8 cellular contexts compared by ENCODE assay signal in the genomic region with DNA sequence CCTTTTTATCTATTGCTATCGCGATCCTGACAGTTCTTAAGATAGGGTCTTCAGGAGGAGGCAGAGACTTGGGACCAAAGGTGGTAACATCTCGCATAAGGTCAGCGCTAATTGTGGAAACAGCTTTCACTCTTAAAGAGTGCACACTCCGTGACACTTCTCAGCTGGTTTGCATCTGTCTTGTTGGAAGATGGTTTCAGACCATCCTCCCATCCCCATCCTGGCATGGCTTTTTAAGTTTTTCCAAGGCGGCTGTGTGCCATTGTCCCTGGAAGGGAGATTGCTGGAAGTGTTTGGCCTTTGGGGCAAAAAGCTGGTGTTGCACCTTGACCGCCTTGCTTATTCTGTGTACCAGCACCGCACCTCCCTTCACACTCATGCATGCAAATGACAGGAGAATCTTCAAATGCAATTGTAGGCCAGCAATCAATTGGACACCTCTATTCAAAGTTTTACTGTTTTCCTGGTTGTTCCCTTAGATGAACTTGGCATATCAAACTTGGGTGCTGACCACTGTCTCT. TPM values are rescaled to one million over a fixed set of nuclear protein-coding genes. Genes with fewer than 3 reads are reported as not detected.
DNase-seq lines count a peak whose midpoint lies in the region; ATAC-seq and TF ChIP-seq lines count a peak whose summit lies in the region.

No MANE protein-coding gene starts in this region.

- TF ChIP-seq POLR2A in prostate gland (IDR thresholded peaks at IDR 0.05) (no peak), GM18505 (IDR thresholded peaks at IDR 0.05; ENCODE audit: borderline replicate concordance, extremely low read depth, insufficient read depth, insufficient read length) (no peak)

- H3K9ac ChIP-seq in ES-I3 (ENCODE audit: low read depth, low read length): peak overlapping the region; percentile 79; the same call in 1 of the 2 replicates
- peak overlapping the region; percentile 65 for H3K9ac ChIP-seq in fibroblast of lung (ENCODE audit: insufficient read depth, low read length)

- H3K27ac ChIP-seq in fibroblast of lung (ENCODE audit: insufficient read depth, low read length) (no peak overlapping the region), prostate gland (peak overlapping the region; percentile 75 to 89)

- TF ChIP-seq CTCF in fibroblast of lung (conservative IDR thresholded peaks at IDR 0.05 in 1 of 2, IDR thresholded peaks at IDR 0.05 in 1 of 2; ENCODE audit: low read depth in 1 of 2, low read length in 2 of 2): no peak
- peak in 1 of 4 experiments; percentile 8 for TF ChIP-seq CTCF in prostate gland (IDR thresholded peaks at IDR 0.05)

- H3K36me3 ChIP-seq in ES-I3 (ENCODE audit: insufficient read depth, low read length) (no peaks in the 10 kb centered on the region), fibroblast of lung (ENCODE audit: control insufficient read depth, insufficient read depth, low read length) (no peaks in the 10 kb centered on the region), prostate gland (no peaks in the 10 kb centered on the region)

- H3K4me3 ChIP-seq in fibroblast of lung (replicated peaks in 1 of 4; ENCODE audit: control extremely low read depth in 1 of 4, insufficient read depth in 1 of 4, low read depth in 3 of 4, low read length in 4 of 4): peak overlapping the region; percentile 70 to 82 (median 77)
- peak overlapping the region; percentile 86 to 96 for H3K4me3 ChIP-seq in prostate gland

- DNase-seq in RPMI7951 (ENCODE audit: low read depth): peak; percentile 3
- peak in 1 of 2 donors; percentile 12 for DNase-seq in fibroblast of lung (ENCODE audit: low read depth in 2 of 2)
- DNase-seq in prostate gland (ENCODE audit: low spot score): no peak
- no peak for DNase-seq in NCI-H1105 (lab: John Stamatoyannopoulos, UW)
- no peak for DNase-seq in effector CD4-positive, alpha-beta T cell

- no peaks in the 10 kb centered on the region; the same call in 1 of the 2 replicates for H3K9me3 ChIP-seq in ES-I3 (ENCODE audit: control insufficient read depth, insufficient read depth, low read length)
- H3K9me3 ChIP-seq in fibroblast of lung (ENCODE audit: control insufficient read depth, insufficient read depth, low read depth, low read length): no peaks in the 10 kb centered on the region
- no peaks in the 10 kb centered on the region for H3K9me3 ChIP-seq in prostate gland

- H3K27me3 ChIP-seq in fibroblast of lung (ENCODE audit: control insufficient read depth, insufficient read depth, low read length) (no peaks in the 10 kb centered on the region), prostate gland (replicated peaks; ENCODE audit: insufficient read depth) (no peaks in the 10 kb centered on the region)

- peaks cover 4% of the 10 kb centered on the region for H4K20me1 ChIP-seq in fibroblast of lung (ENCODE audit: control insufficient read depth, extremely low read depth, insufficient read depth, low read length)

- intact Hi-C loops in prostate gland (cut with DNase I): loop anchor here (10.0 kb wide), 1 partner anchor 132 kb away; no protein-coding TSS in a partner anchor

- H3K4me1 ChIP-seq in ES-I3 (ENCODE audit: insufficient read depth, low read length): peaks cover 26% of the 10 kb centered on the region
- H3K4me1 ChIP-seq in fibroblast of lung (ENCODE audit: control insufficient read depth, extremely low read depth, insufficient read depth, low read length): no peaks in the 10 kb centered on the region
- peaks cover 11% of the 10 kb centered on the region for H3K4me1 ChIP-seq in prostate gland (replicated peaks)

- H3K4me2 ChIP-seq in fibroblast of lung (ENCODE audit: extremely low read depth, insufficient read depth, low read length): peak overlapping the region; percentile 95

- H3K79me2 ChIP-seq in fibroblast of lung (ENCODE audit: control insufficient read depth, insufficient read depth, low read length): peaks cover 21% of the 10 kb centered on the region

- H2AFZ ChIP-seq in fibroblast of lung (ENCODE audit: low read length): peak overlapping the region; percentile 29

- WGBS in prostate gland: 10% methylated on average over 8 of the region's 8 CpGs

- ATAC-seq in HG03025 (IDR thresholded peaks at IDR 0.05; ENCODE audit: low FRiP score, unreplicated experiment) (no peak), GM18505 (IDR thresholded peaks at IDR 0.05; ENCODE audit: unreplicated experiment) (no peak)

RNA-seq across cellular contexts. Expression of a gene that starts 1.5 kb away (rescaled TPM):
- total RNA-seq in RPMI7951 (2014; rRNA removed; shearing (Covaris generic)): 5.2 and 5.4 TPM in 2 replicates
- total RNA-seq in fibroblast of lung (9.4 and 9.8 TPM in 2 replicates), prostate gland (10 to 100 TPM; 14.6 to 61.9 TPM)
- 4.8 and 5.2 TPM in 2 replicates for polyA plus RNA-seq in fibroblast of lung
- 4.1 and 6.3 TPM in 2 replicates for polyA plus RNA-seq in fibroblast of lung (2012)
- polyA minus RNA-seq in fibroblast of lung (ENCODE audit: low replicate concordance): 14.3 and 38.2 TPM in 2 replicates

RNA-seq across cellular contexts. Expression of a gene that starts 9.4 kb away (rescaled TPM):
- not detected in 2 replicates for total RNA-seq in RPMI7951 (2014; rRNA removed; shearing (Covaris generic))
- total RNA-seq in fibroblast of lung (under 0.01 TPM in 2 replicates), prostate gland (under 1 TPM; 0.14 to 0.40 TPM)
- polyA plus RNA-seq in fibroblast of lung: not detected in 2 replicates
- polyA plus RNA-seq in fibroblast of lung (2012): not detected in 2 replicates
- 0.31 TPM in 1 of 2 replicates, not detected in the other for polyA minus RNA-seq in fibroblast of lung (ENCODE audit: low replicate concordance)

RNA-seq across cellular contexts. Expression of a gene that starts 56.2 kb away (rescaled TPM):
- 34.5 and 39.9 TPM in 2 replicates for total RNA-seq in RPMI7951 (2014; rRNA removed; shearing (Covaris generic))
- total RNA-seq in fibroblast of lung: 34.7 and 35.4 TPM in 2 replicates
- polyA plus RNA-seq in fibroblast of lung: 56.1 and 59.6 TPM in 2 replicates
- polyA plus RNA-seq in fibroblast of lung (2012): 34.1 and 37.8 TPM in 2 replicates
- 14.8 and 25.7 TPM in 2 replicates for polyA minus RNA-seq in fibroblast of lung (ENCODE audit: low replicate concordance)
- total RNA-seq in prostate gland: 10 to 100 TPM; 24.7 to 37.3 TPM
